11 cellular contexts compared by ENCODE assay signal in genomic region chr3:134357261-134357913, GRCh38. TPM values are rescaled to one million over a fixed set of nuclear protein-coding genes. Genes with fewer than 3 reads are reported as not detected.
A peak's percentile ranks its signal among the peaks of the same experiment; 100 is the strongest.
DNase-seq lines count a peak whose midpoint lies in the region; ATAC-seq and TF ChIP-seq lines count a peak whose summit lies in the region.
"Had no signal": no experiment of that assay in that cellular context is flagged by ENCODE, and none has a peak within 500 bp of the region (broad histone marks: within the 10 kb centered on the region; RNA-seq: fewer than 3 reads in every experiment).

No MANE protein-coding gene starts in this region.

- H3K27ac ChIP-seq in Peyer's patch (peak overlapping the region; percentile 42 to 75 (median 59)), endodermal cell (ENCODE audit: low read depth, low read length) (peak overlapping the region; percentile 89), tibial artery (peak overlapping the region; percentile 84 to 98)

- H3K4me3 ChIP-seq in Peyer's patch = no peak overlapping the region
- no peak overlapping the region for H3K4me3 ChIP-seq in endodermal cell (ENCODE audit: low read length)
- H3K4me3 ChIP-seq in tibial artery = no peak overlapping the region

- H3K27me3 Mint-ChIP-seq in endodermal cell (ENCODE audit: insufficient read depth) = no peaks in the 10 kb centered on the region

- no peaks in the 10 kb centered on the region for H3K9me3 Mint-ChIP-seq in endodermal cell
- H3K9me3 Mint-ChIP-seq: activated T-helper 2 cell treated with anti-CD3 and anti-CD28 coated beads, Interferon-gamma antibody, Interleukin-2, Interleukin-4, amounts not matched to agents 10 μg/mL and 5 μg/mL and 100 μg/mL, durations not matched to agents 14 hours and 24 hours and 36 hours had no signal

- 82 to 95% methylated on average over 6 to 10 of the region's 10 CpGs for WGBS in endodermal cell (ENCODE audit: insufficient coverage in 1 of 2, insufficient read length in 1 of 2), 2 experiments

- H3K36me3 Mint-ChIP-seq in endodermal cell (ENCODE audit: low read depth) = peaks cover 65% of the 10 kb centered on the region

- intact Hi-C loops in tibial artery (cut with DNase I; ENCODE audit: low total_unique reads) = no loop called here

- no peak overlapping the region for H3K4me3 Mint-ChIP-seq in endodermal cell

- peaks cover 30% of the 10 kb centered on the region for H3K4me1 Mint-ChIP-seq in endodermal cell

- peak overlapping the region; percentile 90 for H3K27ac Mint-ChIP-seq in endodermal cell
- H3K27ac Mint-ChIP-seq: activated T-helper 2 cell treated with anti-CD3 and anti-CD28 coated beads, Interferon-gamma antibody, Interleukin-2, Interleukin-4, amounts not matched to agents 10 μg/mL and 5 μg/mL and 100 μg/mL, durations not matched to agents 14 hours and 24 hours and 36 hours had no signal

- H3K36me3 ChIP-seq in Peyer's patch (peaks cover 0 to 76% (median 0%) of the 10 kb centered on the region in 3 donors), endodermal cell (ENCODE audit: control insufficient read depth, insufficient read depth, low read length) (peaks cover 88% of the 10 kb centered on the region), tibial artery (peaks cover 80 to 85% (median 83%) of the 10 kb centered on the region in 3 donors)

- peak overlapping the region; percentile 4 for H3K9ac ChIP-seq in endodermal cell (ENCODE audit: extremely low read depth, low read length, poor library complexity, severe bottlenecking)

- TF ChIP-seq CTCF in Peyer's patch (IDR thresholded peaks at IDR 0.05) = no peak
- no peak for TF ChIP-seq CTCF in endodermal cell (conservative IDR thresholded peaks at IDR 0.05)
- no peak for TF ChIP-seq CTCF in tibial artery (IDR thresholded peaks at IDR 0.05)

- DNase-seq in Peyer's patch (peak in 1 of 3 donors; percentile 41), endodermal cell (peak; percentile 48), myocyte (ENCODE audit: low read depth) (peak; percentile 88), tibial artery (no peak), T1000 (lab: John Stamatoyannopoulos, UW) (no peak), islet precursor cell (no peak)
- DNase-seq: NCI-H345; stimulated activated CD4-positive, alpha-beta T cell treated with anti-CD3 and anti-CD28 coated beads, Interleukin-1b, Interleukin-23, amount 100 ng/mL, for 48 hours had no signal

- H3K9me3 ChIP-seq in Peyer's patch (no peaks in the 10 kb centered on the region), endodermal cell (ENCODE audit: control insufficient read depth, low read length) (no peaks in the 10 kb centered on the region), tibial artery (no peaks in the 10 kb centered on the region)

- no peak for ATAC-seq in HG02588 (IDR thresholded peaks at IDR 0.05; ENCODE audit: unreplicated experiment)
- ATAC-seq in HG03378 (IDR thresholded peaks at IDR 0.05; ENCODE audit: unreplicated experiment) = no peak

- TF ChIP-seq POLR2A in Peyer's patch (IDR thresholded peaks at IDR 0.05) = no peak

- H3K27me3 ChIP-seq in Peyer's patch = no peaks in the 10 kb centered on the region
- no peaks in the 10 kb centered on the region for H3K27me3 ChIP-seq in endodermal cell (ENCODE audit: control insufficient read depth, insufficient read depth, low read length, poor library complexity, severe bottlenecking)
- H3K27me3 ChIP-seq in tibial artery = no peaks in the 10 kb centered on the region

- H3K4me1 ChIP-seq in Peyer's patch (peaks cover 0 to 34% (median 3%) of the 10 kb centered on the region in 4 donors), endodermal cell (ENCODE audit: control insufficient read depth, insufficient read depth, low read length) (peaks cover 20% of the 10 kb centered on the region), tibial artery (peaks cover 11 to 100% (median 81%) of the 10 kb centered on the region in 4 donors)

RNA-seq across cellular contexts. Expression of gene AMOTL2, which starts 16.9 kb away (rescaled TPM):
- total RNA-seq in Peyer's patch = 10 to 100 TPM; 20.3 to 72.8 (median 31.6) TPM
- total RNA-seq in endodermal cell = 100 to 1,000 TPM; 109 to 153 TPM
- 59.2 TPM for polyA plus RNA-seq in endodermal cell (2013, experiment 1 of 2)
- 56.9 TPM for polyA plus RNA-seq in endodermal cell (2013, experiment 2 of 2)
- total RNA-seq in myocyte = 116 and 125 TPM in 2 replicates
- 77.4 TPM for polyA plus RNA-seq in myocyte (2012)
- total RNA-seq: activated T-helper 2 cell treated with anti-CD3 and anti-CD28 coated beads, Interferon-gamma antibody, Interleukin-2, Interleukin-4, amounts not matched to agents 10 μg/mL and 5 μg/mL and 100 μg/mL, durations not matched to agents 14 hours and 24 hours and 36 hours had no signal

Comparison
In these comparisons a context has a peak if more than half of its experiments do, and no peak if none do; other contexts are left out.
1. DNase-seq: peak in endodermal cell (single experiment) and myocyte (single experiment); none in tibial artery (0 of 2), T1000 (single experiment) and islet precursor cell (single experiment).
2. Peak in every context shown above with its lines, with median percentiles within 50 percentile points of each other: H3K27ac ChIP-seq.